ENCODE assay signal across 34 cellular contexts in the genomic region with DNA sequence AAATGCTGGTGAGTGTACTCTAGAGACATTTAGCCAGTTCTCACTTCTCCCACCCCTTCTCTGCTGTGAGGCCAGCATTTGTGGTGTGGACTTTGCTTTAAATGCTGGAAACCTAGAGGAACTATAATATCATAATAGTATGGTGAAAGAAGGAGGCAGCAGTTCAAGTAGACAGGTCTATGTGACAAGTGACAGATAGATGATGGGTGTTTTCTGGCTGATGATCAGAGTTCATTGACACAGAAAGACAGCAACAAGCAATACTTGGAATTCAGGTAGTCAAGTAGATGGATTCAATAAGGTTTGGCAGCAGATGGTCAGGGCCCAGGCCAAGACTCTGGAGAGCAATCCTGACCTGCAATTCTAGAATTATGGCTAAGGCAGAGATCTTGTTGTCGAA.
"Had no signal": no experiment of that assay in that cellular context is flagged by ENCODE, and none has a peak within 500 bp of the region (broad histone marks: within the 10 kb centered on the region; RNA-seq: fewer than 3 reads in every experiment).

No MANE protein-coding gene starts in this region.

- DNase-seq: Karpas-422, Kasumi-1, KG1, MG63, MM.1S, MV-4-11, NCI-H1048, NCI-H1092, NCI-H1092 treated with DMSO at 0.1 percent for 48 hours, NCI-H1105, NCI-H1105 treated with DMSO at 0.1 percent for 48 hours, NCI-H1417, NCI-H1417 treated with DMSO at 0.1 percent for 48 hours, NCI-H1436, NCI-H1436 treated with DMSO at 0.1 percent for 48 hours, NCI-H146, NCI-H1694, NCI-H1694 treated with DMSO at 0.1 percent for 48 hours, NCI-H187, NCI-H187 treated with DMSO at 0.1 percent for 48 hours, NCI-H1930, NCI-H2029, NCI-H2029 treated with DMSO at 0.1 percent for 48 hours, NCI-H2081, NCI-H2081 treated with DMSO at 0.1 percent for 48 hours, NCI-H2107, NCI-H2171, NCI-H2171 treated with DMSO at 0.1 percent for 48 hours, NCI-H2227 treated with DMSO at 0.1 percent for 48 hours, NCI-H226, NCI-H345, NCI-H446 treated with DMSO at 0.1 percent for 48 hours, NCI-H510A had no signal

- H3K9ac ChIP-seq: KMS-11 had no signal

- H3K27ac ChIP-seq: KMS-11 had no signal

- H3K27me3 ChIP-seq: MG63 had no signal

- H3K9me3 ChIP-seq: MG63 had no signal

- H3K4me2 ChIP-seq: KMS-11 had no signal

- H3K36me3 ChIP-seq: MG63 had no signal

- H3K4me3 ChIP-seq: MG63 had no signal
